20 cellular contexts compared by ENCODE assay signal in genomic region chr10:21011433-21012018, GRCh38.
DNase-seq lines count a peak whose midpoint lies in the region; ATAC-seq and TF ChIP-seq lines count a peak whose summit lies in the region.
"Had no signal": no experiment of that assay in that cellular context is flagged by ENCODE, and none has a peak within 500 bp of the region (broad histone marks: within the 10 kb centered on the region; RNA-seq: fewer than 3 reads in every experiment).

No MANE protein-coding gene starts in this region.

- POLR2A ChIA-PET in HEK293 (lab: Yijun Ruan, JAX) = interaction anchor here (0.6 kb wide), 1 partner anchor 14 kb away, joined by 4 read pairs; no protein-coding TSS in a partner anchor

- no peak overlapping the region for H2BK15ac ChIP-seq in neuronal stem cell (ENCODE audit: low read length)

- H4K8ac ChIP-seq in neuronal stem cell (ENCODE audit: low read depth, low read length) = no peak overlapping the region

- ATAC-seq in left ventricle myocardium superior (peak; percentile 23), HG02759 (IDR thresholded peaks at IDR 0.05; ENCODE audit: unreplicated experiment) (no peak)

- H3K4me3 ChIP-seq in HEK293 (ENCODE audit: low read depth, low read length) = no peak overlapping the region
- H3K4me3 ChIP-seq in esophagus muscularis mucosa = no peak overlapping the region
- H3K4me3 ChIP-seq in neuronal stem cell (ENCODE audit: low read length in 2 of 2) = peak overlapping the region in 1 of 2 donors; percentile 41
- H3K4me3 ChIP-seq: BLaER1 had no signal

- no peaks in the 10 kb centered on the region for H3K79me1 ChIP-seq in neuronal stem cell (ENCODE audit: low read depth, low read length)

- no peak overlapping the region for H3K4ac ChIP-seq in neuronal stem cell (ENCODE audit: low read length)

- H4K91ac ChIP-seq in neuronal stem cell (ENCODE audit: low read depth, low read length, poor library complexity) = no peak overlapping the region

- CTCF ChIA-PET in HEK293 (lab: Yijun Ruan, JAX) = interaction anchor here (1.3 kb wide), 1 partner anchor 152 kb away, joined by 3 read pairs; no protein-coding TSS in a partner anchor

- TF ChIP-seq CTCF in HEK293 (tag by site-specific recombination; IDR thresholded peaks at IDR 0.05) (no peak), esophagus muscularis mucosa (IDR thresholded peaks at IDR 0.05) (no peak)

- DNase-seq in left ventricle myocardium superior (no peak), cardiac septum (ENCODE audit: low spot score) (no peak), esophagus muscularis mucosa (ENCODE audit: extremely low spot score) (peak; percentile 84), neuronal stem cell (ENCODE audit: low spot score) (no peak), COR-L47 (lab: John Stamatoyannopoulos, UW) (no peak), nucleus accumbens (lab: John Stamatoyannopoulos, UW) (no peak)
- DNase-seq: 8988T; ACHN; BE2C; C1 segment of cervical spinal cord; Caco-2; Calu3; CD4-positive, alpha-beta memory T cell; CD4-positive, CD25-positive, alpha-beta regulatory T cell; CD8-positive, alpha-beta memory T cell; DMS79 treated with DMSO at 0.1 percent for 48 hours; GF-D8 had no signal

- H3K27me3 ChIP-seq in esophagus muscularis mucosa (no peaks in the 10 kb centered on the region), neuronal stem cell (ENCODE audit: control insufficient read depth in 3 of 3, insufficient read depth in 3 of 3, low read depth in 1 of 3, low read length in 3 of 3) (no peaks in the 10 kb centered on the region)
- H3K27me3 ChIP-seq: BE2C, BLaER1 had no signal

- H3K36me3 ChIP-seq in HEK293 (ENCODE audit: control insufficient read depth in 2 of 2, insufficient read depth in 1 of 2, low read length in 2 of 2) (no peaks in the 10 kb centered on the region), esophagus muscularis mucosa (no peaks in the 10 kb centered on the region), neuronal stem cell (replicated peaks in 1 of 2; ENCODE audit: control insufficient read depth in 2 of 2, insufficient read depth in 2 of 2, low read length in 2 of 2) (peaks cover 0 to 2% of the 10 kb centered on the region in 2 donors)
- H3K36me3 ChIP-seq: BE2C, BLaER1 had no signal

- no peak overlapping the region for H2BK12ac ChIP-seq in neuronal stem cell (ENCODE audit: low read length)

- 69% methylated on average over 4 of the region's 4 CpGs for WGBS in esophagus muscularis mucosa
- WGBS in neuronal stem cell (ENCODE audit: extremely low coverage in 2 of 2, insufficient read length in 2 of 2, insufficient replicate concordance in 1 of 2), 2 donors = no CpG with 5 or more reads among the region's 4 CpGs

- H3K4me1 ChIP-seq in HEK293 (ENCODE audit: control insufficient read depth, insufficient read depth, low read length) = no peaks in the 10 kb centered on the region
- H3K4me1 ChIP-seq in esophagus muscularis mucosa = no peaks in the 10 kb centered on the region
- peaks cover 0 to 2% of the 10 kb centered on the region in 2 donors for H3K4me1 ChIP-seq in neuronal stem cell (ENCODE audit: control insufficient read depth in 2 of 2, insufficient read depth in 1 of 2, low read depth in 1 of 2, low read length in 2 of 2)
- H3K4me1 ChIP-seq: BE2C, Caco-2 had no signal

- intact Hi-C loops in left ventricle myocardium superior (cut with micrococcal nuclease) (no loop called here), cardiac septum (cut with DNase I) (no loop called here), esophagus muscularis mucosa (cut with DNase I) (no loop called here)

- H3K14ac ChIP-seq in neuronal stem cell (ENCODE audit: low read length) = no peak overlapping the region

- no peak overlapping the region for H2AFZ ChIP-seq in neuronal stem cell (ENCODE audit: low read length)

- no peak overlapping the region for H2BK120ac ChIP-seq in neuronal stem cell (ENCODE audit: low read depth, low read length)

- TF ChIP-seq EP300 in esophagus muscularis mucosa (IDR thresholded peaks at IDR 0.05) = no peak

- no peaks in the 10 kb centered on the region for H3K9me3 ChIP-seq in HEK293 (ENCODE audit: control insufficient read depth, insufficient read depth, low read depth, low read length)
- H3K9me3 ChIP-seq in esophagus muscularis mucosa = no peaks in the 10 kb centered on the region
- H3K9me3 ChIP-seq in neuronal stem cell (replicated peaks in 1 of 2; ENCODE audit: control insufficient read depth in 2 of 2, insufficient read depth in 1 of 2, low read depth in 1 of 2, low read length in 2 of 2) = no peaks in the 10 kb centered on the region
- H3K9me3 ChIP-seq: BE2C, BLaER1, Caco-2 had no signal

- H2BK5ac ChIP-seq in neuronal stem cell (ENCODE audit: low read length) = no peak overlapping the region

- H3K18ac ChIP-seq in neuronal stem cell (ENCODE audit: low read length) = peak overlapping the region; percentile 23

- H3K23ac ChIP-seq in neuronal stem cell (ENCODE audit: low read depth, low read length, poor library complexity) = no peak overlapping the region

- H2AK5ac ChIP-seq in neuronal stem cell (ENCODE audit: low read depth, low read length) = no peak overlapping the region

- H3K4me2 ChIP-seq in neuronal stem cell (ENCODE audit: insufficient read depth, low read length, poor library complexity, severe bottlenecking) = no peak overlapping the region
- H3K4me2 ChIP-seq: BLaER1 had no signal

- H3K27ac ChIP-seq in HEK293 (ENCODE audit: extremely low read depth, low read depth, low read length) = no peak overlapping the region
- H3K27ac ChIP-seq in esophagus muscularis mucosa (replicated peaks in 1 of 4) = no peak overlapping the region
- no peak overlapping the region for H3K27ac ChIP-seq in neuronal stem cell (replicated peaks; ENCODE audit: low read length)
- H3K27ac ChIP-seq: BLaER1 had no signal

- no peak overlapping the region for H3K9ac ChIP-seq in neuronal stem cell (ENCODE audit: low read depth, low read length, poor library complexity)
- H3K9ac ChIP-seq: BLaER1 had no signal

- no peak for TF ChIP-seq POLR2A in esophagus muscularis mucosa (IDR thresholded peaks at IDR 0.05; ENCODE audit: low read depth)

TF ChIP-seq in HEK293, 187 proteins besides CTCF, POLR2A, EP300 and RAD21:
- TF ChIP-seq ZSCAN30 (tag by site-specific recombination; IDR thresholded peaks at IDR 0.05) (no peak), HIC1 (tag by site-specific recombination; IDR thresholded peaks at IDR 0.05) (peak; percentile 92)
